In genomic region chr6:4401408-4402367, GRCh38 we compare ENCODE assay signal across 13 cellular contexts.
A peak's percentile ranks its signal among the peaks of the same experiment; 100 is the strongest.
DNase-seq lines count a peak whose midpoint lies in the region; ATAC-seq, FAIRE-seq and TF ChIP-seq lines count a peak whose summit lies in the region.
"Had no signal": no experiment of that assay in that cellular context is flagged by ENCODE, and none has a peak within 500 bp of the region (broad histone marks: within the 10 kb centered on the region; RNA-seq: fewer than 3 reads in every experiment).

No MANE protein-coding gene starts in this region.

- H4K20me1 ChIP-seq in astrocyte (ENCODE audit: insufficient read depth, low read length), result no peaks in the 10 kb centered on the region

- DNase-seq in ELR (ENCODE audit: low read depth) (peak; percentile 56), astrocyte (ENCODE audit: low read depth) (no peak), Right ventricle myocardium superior (peak; percentile 57), psoas muscle (peak; percentile 30 to 72), colonic mucosa (no peak), inferior parietal cortex (ENCODE audit: extremely low spot score) (no peak)
- DNase-seq: DMS79; NCI-H524; stimulated activated CD8-positive, alpha-beta memory T cell treated with anti-CD3 and anti-CD28 coated beads, Interleukin-4, amount 100 ng/mL, for 48 hours; T-helper 9 cell; upper lobe of right lung had no signal

- H3K4me3 Mint-ChIP-seq in astrocyte (ENCODE audit: unreplicated experiment), result no peak overlapping the region

- H3K9ac ChIP-seq in astrocyte (ENCODE audit: low read length) (no peak overlapping the region), colonic mucosa (ENCODE audit: low read depth in 2 of 2, low read length in 2 of 2) (no peak overlapping the region)

- peak overlapping the region; percentile 42 for H3K4me2 ChIP-seq in astrocyte (ENCODE audit: low read length)

- H3K4me1 Mint-ChIP-seq in astrocyte (ENCODE audit: low read depth, unreplicated experiment), result peaks cover 16% of the 10 kb centered on the region

- no peaks in the 10 kb centered on the region for H3K9me3 ChIP-seq in astrocyte (ENCODE audit: insufficient read depth, low read depth, low read length)
- H3K9me3 ChIP-seq in psoas muscle, result no peaks in the 10 kb centered on the region
- H3K9me3 ChIP-seq in colonic mucosa, result no peaks in the 10 kb centered on the region
- H3K9me3 ChIP-seq: upper lobe of right lung had no signal

- TF ChIP-seq CTCF in astrocyte (IDR thresholded peaks at IDR 0.05; ENCODE audit: insufficient read depth, low read depth, low read length) (no peak), psoas muscle (IDR thresholded peaks at IDR 0.05) (no peak), colonic mucosa (IDR thresholded peaks at IDR 0.05) (no peak)

- H2AFZ ChIP-seq in astrocyte (ENCODE audit: low read depth, low read length), result no peak overlapping the region

- H3K27me3 ChIP-seq in astrocyte (ENCODE audit: insufficient read depth, low read length) (no peaks in the 10 kb centered on the region), psoas muscle (ENCODE audit: insufficient read depth in 3 of 3, low read length in 2 of 3) (no peaks in the 10 kb centered on the region), colonic mucosa (no peaks in the 10 kb centered on the region)
- H3K27me3 ChIP-seq: upper lobe of right lung had no signal

- ATAC-seq in Right ventricle myocardium superior (ENCODE audit: poor library complexity) (peak; percentile 2), psoas muscle (peak in 1 of 4 donors; percentile 0), HG02678 (IDR thresholded peaks at IDR 0.05; ENCODE audit: unreplicated experiment) (no peak), GM18867 (IDR thresholded peaks at IDR 0.05; ENCODE audit: unreplicated experiment) (no peak)

- H3K27ac ChIP-seq in astrocyte (ENCODE audit: low read depth, low read length), result no peak overlapping the region
- H3K27ac ChIP-seq in psoas muscle, result peak overlapping the region; percentile 91
- H3K27ac ChIP-seq in colonic mucosa, result no peak overlapping the region
- H3K27ac ChIP-seq: upper lobe of right lung had no signal

- peaks cover 8% of the 10 kb centered on the region for H3K27me3 Mint-ChIP-seq in astrocyte (ENCODE audit: low read depth, unreplicated experiment)

- no peak for FAIRE-seq in astrocyte (lab: Jason Lieb, UNC)

- no peaks in the 10 kb centered on the region for H3K9me3 Mint-ChIP-seq in astrocyte (ENCODE audit: unreplicated experiment)

- H3K79me2 ChIP-seq in astrocyte (ENCODE audit: insufficient read depth, low read length), result no peaks in the 10 kb centered on the region

- H3K36me3 Mint-ChIP-seq in astrocyte (ENCODE audit: low read depth, unreplicated experiment), result no peaks in the 10 kb centered on the region

- H3K27ac Mint-ChIP-seq in astrocyte (ENCODE audit: unreplicated experiment), result no peak overlapping the region

- intact Hi-C loops in Right ventricle myocardium superior (cut with DNase I) (no loop called here), psoas muscle (cut with DNase I) (loop anchor here (1.0 to 5.0 kb wide), 3 partner anchors 30 to 51 kb away; no protein-coding TSS in a partner anchor), colonic mucosa (cut with DNase I) (no loop called here)

- H3K36me3 ChIP-seq in astrocyte (ENCODE audit: insufficient read depth, low read length) (no peaks in the 10 kb centered on the region), psoas muscle (ENCODE audit: insufficient read depth in 1 of 2, low read depth in 1 of 2) (no peaks in the 10 kb centered on the region), colonic mucosa (no peaks in the 10 kb centered on the region)
- H3K36me3 ChIP-seq: upper lobe of right lung had no signal

- H3K4me1 ChIP-seq in astrocyte (ENCODE audit: insufficient read depth, low read length), result peaks cover 12% of the 10 kb centered on the region
- peaks cover 56% of the 10 kb centered on the region for H3K4me1 ChIP-seq in psoas muscle
- no peaks in the 10 kb centered on the region for H3K4me1 ChIP-seq in colonic mucosa

- H3K4me3 ChIP-seq in astrocyte (ENCODE audit: insufficient read depth, low read depth, low read length) (no peak overlapping the region), psoas muscle (peak overlapping the region; percentile 23), colonic mucosa (no peak overlapping the region)
- H3K4me3 ChIP-seq: upper lobe of right lung had no signal

- WGBS in psoas muscle, 3 donors, result 45 to 58% (median 53%) methylated on average over 19 of the region's 19 CpGs

Comparison
In these comparisons a context has a peak if more than half of its experiments do, and no peak if none do; other contexts are left out.
1. DNase-seq: peak in ELR (single experiment), Right ventricle myocardium superior (single experiment) and psoas muscle (2 of 2); none in astrocyte (single experiment), colonic mucosa (single experiment) and inferior parietal cortex (single experiment).
2. intact Hi-C loops: an anchor here in psoas muscle (1.0 to 5.0 kb wide); none called in Right ventricle myocardium superior and colonic mucosa.